12 cellular contexts compared by ENCODE assay signal in the genomic region with DNA sequence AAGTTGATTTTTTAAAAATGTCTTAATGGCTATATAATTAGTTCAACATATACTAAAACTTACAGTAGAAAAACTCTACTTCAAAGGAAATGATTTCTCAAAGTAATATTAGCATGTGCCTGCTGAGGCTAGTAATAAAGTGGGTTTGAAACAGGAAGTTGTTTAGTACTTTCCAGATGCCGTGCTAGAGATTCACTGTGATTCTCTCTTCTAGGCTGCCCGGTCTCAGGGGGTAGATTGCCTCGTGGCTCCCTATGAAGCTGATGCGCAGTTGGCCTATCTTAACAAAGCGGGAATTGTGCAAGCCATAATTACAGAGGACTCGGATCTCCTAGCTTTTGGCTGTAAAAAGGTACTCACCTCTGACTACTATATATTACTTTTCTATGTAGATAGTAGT. TPM values are rescaled to one million over a fixed set of nuclear protein-coding genes. Genes with fewer than 3 reads are reported as not detected.
DNase-seq lines count a peak whose midpoint lies in the region; ATAC-seq, FAIRE-seq and TF ChIP-seq lines count a peak whose summit lies in the region.
"Had no signal": no experiment of that assay in that cellular context is flagged by ENCODE, and none has a peak within 500 bp of the region (broad histone marks: within the 10 kb centered on the region; RNA-seq: fewer than 3 reads in every experiment).

No MANE protein-coding gene starts in this region.

- H3K27ac Mint-ChIP-seq in T-helper 2 cell treated with Interferon-gamma antibody and Interleukin-4, amounts not matched to agents 5 μg/mL and 100 μg/mL, for 36 hours: peak overlapping the region; percentile 10
- H3K27ac Mint-ChIP-seq: activated CD8-positive, alpha-beta memory T cell treated with anti-CD3 and anti-CD28 coated beads, Interleukin-2, amount 10 ng/mL, durations not matched to agents 7 days and 5 days had no signal

- H3K36me3 Mint-ChIP-seq in T-helper 2 cell treated with Interferon-gamma antibody and Interleukin-4, amounts not matched to agents 5 μg/mL and 100 μg/mL, for 36 hours (ENCODE audit: low read depth): peaks cover 47% of the 10 kb centered on the region

- TF ChIP-seq CTCF in omental fat pad (IDR thresholded peaks at IDR 0.05): no peak

- no peak overlapping the region for H3K4me3 Mint-ChIP-seq in T-helper 2 cell treated with Interferon-gamma antibody and Interleukin-4, amounts not matched to agents 5 μg/mL and 100 μg/mL, for 36 hours
- H3K4me3 Mint-ChIP-seq: activated CD8-positive, alpha-beta memory T cell treated with anti-CD3 and anti-CD28 coated beads, Interleukin-2, amount 10 ng/mL, durations not matched to agents 7 days and 5 days had no signal

- peaks cover 5% of the 10 kb centered on the region for H3K4me1 Mint-ChIP-seq in T-helper 2 cell treated with Interferon-gamma antibody and Interleukin-4, amounts not matched to agents 5 μg/mL and 100 μg/mL, for 36 hours (ENCODE audit: low read depth)

- no peaks in the 10 kb centered on the region for H3K9me3 Mint-ChIP-seq in T-helper 2 cell treated with Interferon-gamma antibody and Interleukin-4, amounts not matched to agents 5 μg/mL and 100 μg/mL, for 36 hours

- peak; percentile 96 for ATAC-seq in GM21360 (IDR thresholded peaks at IDR 0.05; ENCODE audit: unreplicated experiment)
- ATAC-seq in HG03066 (IDR thresholded peaks at IDR 0.05; ENCODE audit: low read depth, unreplicated experiment): peak; percentile 65
- ATAC-seq in omental fat pad (ENCODE audit: low FRiP score): no peak
- ATAC-seq: activated CD8-positive, alpha-beta memory T cell treated with anti-CD3 and anti-CD28 coated beads, Interleukin-2, amount 10 ng/mL, durations not matched to agents 7 days and 5 days had no signal

- FAIRE-seq in HTR-8/SVneo (lab: Jason Lieb, UNC): no peak
- FAIRE-seq: urothelium cell line had no signal

- DNase-seq in GM03348 (ENCODE audit: low spot score) (peak; percentile 35), omental fat pad (ENCODE audit: low spot score) (no peak), HTR-8/SVneo (ENCODE audit: insufficient read length, low spot score) (no peak), DMS153 treated with DMSO at 0.1 percent for 48 hours (lab: John Stamatoyannopoulos, UW; ENCODE audit: unreplicated experiment) (no peak)
- DNase-seq in T-helper 2 cell treated with Interferon-gamma antibody and Interleukin-4, amounts not matched to agents 5 μg/mL and 100 μg/mL, for 36 hours (ENCODE audit: low spot score): no peak
- no peak for DNase-seq in activated CD4-positive, alpha-beta T cell treated with anti-CD3 and anti-CD28 coated beads, Interleukin-2, amount 50 U/mL, for 4 hours
- DNase-seq: activated CD8-positive, alpha-beta memory T cell treated with anti-CD3 and anti-CD28 coated beads, Interleukin-2, amount 10 ng/mL, durations not matched to agents 7 days and 5 days; amniotic stem cell; retina had no signal

- no peaks in the 10 kb centered on the region for H3K27me3 Mint-ChIP-seq in T-helper 2 cell treated with Interferon-gamma antibody and Interleukin-4, amounts not matched to agents 5 μg/mL and 100 μg/mL, for 36 hours (ENCODE audit: low read depth)
- H3K27me3 Mint-ChIP-seq: activated CD8-positive, alpha-beta memory T cell treated with anti-CD3 and anti-CD28 coated beads, Interleukin-2, amount 10 ng/mL, durations not matched to agents 7 days and 5 days had no signal

RNA-seq across cellular contexts. Expression of gene EXO1, which starts 9.1 kb away (rescaled TPM):
- total RNA-seq in omental fat pad: 1 to 10 TPM in 1 of 4 donors, under 1 TPM in 1, not detected in 2; 0.63 to 1.2 TPM
